Comparison of ENCODE assay signal across 8 cellular contexts in genomic region chr3:51955893-51956770, GRCh38. TPM values are rescaled to one million over a fixed set of nuclear protein-coding genes. Genes with fewer than 3 reads are reported as not detected.
DNase-seq lines count a peak whose midpoint lies in the region; ATAC-seq, FAIRE-seq and TF ChIP-seq lines count a peak whose summit lies in the region.

No MANE protein-coding gene starts in this region.

- FAIRE-seq in GM12892 (lab: Jason Lieb, UNC), result no peak

- DNase-seq in GM06990 (ENCODE audit: extremely low read depth, insufficient read length), result no peak
- peak in 1 of 3 donors; percentile 58 for DNase-seq in Peyer's patch
- DNase-seq in cerebellar nuclear complex (lab: John Stamatoyannopoulos, UW), result peak; percentile 9 to 34
- peak; percentile 87 for DNase-seq in islet precursor cell
- DNase-seq in stimulated activated CD4-positive, alpha-beta T cell treated with anti-CD3 and anti-CD28 coated beads, Interleukin-15, amount 100 ng/mL, for 24 hours, result peak; percentile 58
- no peak for DNase-seq in HK-2 (ENCODE audit: unreplicated experiment)
- DNase-seq in GM12892 (ENCODE audit: insufficient read length), result no peak

- no peaks in the 10 kb centered on the region for H3K27me3 ChIP-seq in GM06990 (replicated peaks; ENCODE audit: control insufficient read depth, insufficient read depth, low read length)
- H3K27me3 ChIP-seq in Peyer's patch, result no peaks in the 10 kb centered on the region

- no peaks in the 10 kb centered on the region for H3K36me3 ChIP-seq in GM06990 (ENCODE audit: control insufficient read depth, insufficient read depth, low read length)
- peaks cover 0 to 7% (median 0%) of the 10 kb centered on the region in 3 donors for H3K36me3 ChIP-seq in Peyer's patch

- TF ChIP-seq CTCF in GM06990 (IDR thresholded peaks at IDR 0.05; ENCODE audit: insufficient read depth, low read length, poor library complexity, severe bottlenecking) (peak; percentile 24), Peyer's patch (IDR thresholded peaks at IDR 0.05) (peak in 4 of 6 experiments; percentile 34 to 55 (median 46))

- TF ChIP-seq POLR2A in Peyer's patch (IDR thresholded peaks at IDR 0.05) (no peak), GM12892 (IDR thresholded peaks at IDR 0.05; ENCODE audit: low read depth, low read length) (no peak)

- peaks cover 0 to 6% (median 0%) of the 10 kb centered on the region in 4 donors for H3K9me3 ChIP-seq in Peyer's patch

- H3K4me1 ChIP-seq in Peyer's patch, result peaks cover 0 to 15% (median 7%) of the 10 kb centered on the region in 4 donors

- peak overlapping the region in 3 of 4 donors; percentile 22 to 58 (median 42) for H3K27ac ChIP-seq in Peyer's patch

- ATAC-seq in HG02981 (IDR thresholded peaks at IDR 0.05; ENCODE audit: unreplicated experiment), result no peak

- H3K4me3 ChIP-seq in GM06990 (replicated peaks; ENCODE audit: low read depth, low read length), result no peak overlapping the region
- H3K4me3 ChIP-seq in Peyer's patch, result peak overlapping the region; percentile 36 to 55 (median 50)

RNA-seq across cellular contexts. Expression of gene GPR62, which starts 1.0 kb away (rescaled TPM):
- not detected for total RNA-seq in Peyer's patch
- not detected for polyA plus RNA-seq in GM12892 (2012; ENCODE audit: missing spikeins)

RNA-seq across cellular contexts. Expression of gene PCBP4, which starts 11.1 kb away (rescaled TPM):
- total RNA-seq in Peyer's patch, result 10 to 100 TPM; 31.3 to 44.7 (median 37.7) TPM
- 6.6 TPM for polyA plus RNA-seq in GM12892 (2012; ENCODE audit: missing spikeins)

RNA-seq across cellular contexts. Expression of gene PARP3, which starts 14.0 kb away (rescaled TPM):
- total RNA-seq in Peyer's patch, result 100 to 1,000 TPM; 100 to 157 (median 137) TPM
- 22.1 TPM for polyA plus RNA-seq in GM12892 (2012; ENCODE audit: missing spikeins)

RNA-seq across cellular contexts. Expression of gene RRP9, which starts 14.4 kb away (rescaled TPM):
- total RNA-seq in Peyer's patch, result 10 to 100 TPM in 1 of 4 donors, 1 to 10 TPM in 3; 4.7 to 17.3 (median 7.7) TPM
- polyA plus RNA-seq in GM12892 (2012; ENCODE audit: missing spikeins), result 25.2 TPM

RNA-seq across cellular contexts. Expression of gene ABHD14B, which starts 17.7 kb away (rescaled TPM):
- total RNA-seq in Peyer's patch, result 100 to 1,000 TPM in 3 of 4 donors, 10 to 100 TPM in 1; 43.7 to 135 (median 127) TPM
- polyA plus RNA-seq in GM12892 (2012; ENCODE audit: missing spikeins), result 43.7 TPM

Comparison
In these comparisons a context has a peak if more than half of its experiments do, and no peak if none do; other contexts are left out.
1. DNase-seq: peak in cerebellar nuclear complex (2 of 2), islet precursor cell (single experiment) and stimulated activated CD4-positive, alpha-beta T cell treated with anti-CD3 and anti-CD28 coated beads, Interleukin-15, amount 100 ng/mL, for 24 hours (single experiment); none in GM06990 (single experiment), HK-2 (single experiment) and GM12892 (single experiment).